In the genomic region with DNA sequence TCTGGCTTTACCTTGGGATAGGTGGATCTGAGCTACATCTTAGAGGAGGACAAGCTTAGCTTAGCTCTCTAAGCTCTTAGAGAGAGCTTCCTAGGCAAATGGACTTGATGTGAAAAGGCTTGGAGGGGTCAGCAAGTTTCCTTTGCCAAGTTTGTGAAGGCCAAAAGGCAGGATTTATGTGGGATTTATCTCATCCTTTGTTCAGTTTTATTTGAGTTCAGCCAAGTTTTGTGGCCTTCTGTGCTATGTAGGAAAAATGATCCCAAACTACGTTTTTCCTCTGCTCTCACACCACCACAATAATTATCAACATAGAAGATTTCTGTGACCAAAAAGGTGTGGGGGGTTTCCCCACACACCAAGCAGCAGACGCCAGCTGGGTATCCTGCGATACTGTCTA, we compare ENCODE assay signal across 1 cellular context.
TF ChIP-seq lines count a peak whose summit lies in the region.

No MANE protein-coding gene starts in this region.

TF ChIP-seq in endothelial cell of umbilical vein, 7 proteins besides CTCF, POLR2A, EP300 and RAD21:
- no peak for TF ChIP-seq JUN (IDR thresholded peaks at IDR 0.05; ENCODE audit: borderline replicate concordance, insufficient read depth, insufficient read length, low read depth)
- no peak for TF ChIP-seq EZH2 (IDR thresholded peaks at IDR 0.05; ENCODE audit: borderline replicate concordance, low read depth, low read length, severe bottlenecking)
- no peak for TF ChIP-seq MYC (IDR thresholded peaks at IDR 0.05; ENCODE audit: low read depth, low read length)
- TF ChIP-seq FOS (IDR thresholded peaks at IDR 0.05; ENCODE audit: borderline replicate concordance, insufficient read depth, low read length): no peak
- TF ChIP-seq, protein P1, sequence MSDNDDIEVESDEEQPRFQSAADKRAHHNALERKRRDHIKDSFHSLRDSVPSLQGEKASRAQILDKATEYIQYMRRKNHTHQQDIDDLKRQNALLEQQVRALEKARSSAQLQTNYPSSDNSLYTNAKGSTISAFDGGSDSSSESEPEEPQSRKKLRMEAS (IDR thresholded peaks at IDR 0.05; ENCODE audit: insufficient read depth, insufficient read length): no peak
- TF ChIP-seq GATA2 (IDR thresholded peaks at IDR 0.05; ENCODE audit: insufficient read depth, insufficient read length, low read depth, low read length): no peak
- TF ChIP-seq POLR2AphosphoS5 (IDR thresholded peaks at IDR 0.05; ENCODE audit: insufficient read depth, low read depth, low read length): no peak
